ENCODE assay signal across 9 cellular contexts in genomic region chr9:15059003-15059402, GRCh38.
"Had no signal": no experiment of that assay in that cellular context is flagged by ENCODE, and none has a peak within 500 bp of the region (broad histone marks: within the 10 kb centered on the region; RNA-seq: fewer than 3 reads in every experiment).

No MANE protein-coding gene starts in this region.

- DNase-seq: GM23248, GOT3, H7, H9, HCEC 1CT, HFFc6 had no signal

- H3K9me3 ChIP-seq: HAP-1 had no signal

- H3K4me3 ChIP-seq: GM23248, GM23338, HAP-1 had no signal

- ATAC-seq: GM23338, HCT116 had no signal

- H3K27ac ChIP-seq: GM23248 had no signal

- H3K27ac Mint-ChIP-seq: GM23338, H9, HFFc6 had no signal

- H3K4me1 ChIP-seq: HAP-1 had no signal

- H3K4me2 ChIP-seq: GM23338 had no signal

- H3K4me3 Mint-ChIP-seq: GM23338, H9, HFFc6 had no signal

- H3K9me3 Mint-ChIP-seq: H9 had no signal

- H3K36me3 ChIP-seq: HAP-1 had no signal

- H2AFZ ChIP-seq: GM23248, GM23338 had no signal

- H3K9ac ChIP-seq: GM23248 had no signal
